19 cellular contexts compared by ENCODE assay signal in genomic region chr11:122344281-122344680, GRCh38.
DNase-seq lines count a peak whose midpoint lies in the region; ATAC-seq, FAIRE-seq and TF ChIP-seq lines count a peak whose summit lies in the region.
"Had no signal": no experiment of that assay in that cellular context is flagged by ENCODE, and none has a peak within 500 bp of the region (broad histone marks: within the 10 kb centered on the region; RNA-seq: fewer than 3 reads in every experiment).

No MANE protein-coding gene starts in this region.

- H3K9me2 ChIP-seq in PC-3 (replicated peaks; ENCODE audit: low read length) = no peaks in the 10 kb centered on the region

- H3K27ac Mint-ChIP-seq in nephron (peak overlapping the region; percentile 77 to 93 (median 86)), type B pancreatic cell (no peak overlapping the region)
- H3K27ac Mint-ChIP-seq: CD4-positive, alpha-beta memory T cell had no signal

- H3K27ac ChIP-seq in PC-3 (ENCODE audit: low read length) = no peak overlapping the region
- no peak overlapping the region for H3K27ac ChIP-seq in endothelial cell of umbilical vein (ENCODE audit: insufficient read depth, low read depth, low read length)
- H3K27ac ChIP-seq: psoas muscle, SK-N-MC had no signal

- ATAC-seq in PC-3 (no peak), GM21723 (IDR thresholded peaks at IDR 0.05; ENCODE audit: unreplicated experiment) (no peak), GM18867 (IDR thresholded peaks at IDR 0.05; ENCODE audit: unreplicated experiment) (no peak)
- ATAC-seq: activated T-cell treated with anti-CD3 and anti-CD28 coated beads, Interleukin-2, amount 50 U/mL, for 4 hours; mucosa of descending colon; psoas muscle had no signal

- no peak for TF ChIP-seq POLR2A in endothelial cell of umbilical vein (IDR thresholded peaks at IDR 0.05; ENCODE audit: low read depth, low read length)

- H3K4me2 ChIP-seq in PC-3 (ENCODE audit: low read length) (no peak overlapping the region), endothelial cell of umbilical vein (ENCODE audit: insufficient read depth, low read length) (no peak overlapping the region)

- H2AFZ ChIP-seq in PC-3 (ENCODE audit: low read length) (no peak overlapping the region), endothelial cell of umbilical vein (ENCODE audit: low read depth, low read length) (no peak overlapping the region)

- H3K27me3 ChIP-seq in PC-3 (ENCODE audit: low read length) (peaks cover 71% of the 10 kb centered on the region), endothelial cell of umbilical vein (ENCODE audit: control insufficient read depth in 2 of 2, insufficient read depth in 2 of 2, low read length in 2 of 2) (no peaks in the 10 kb centered on the region)

- no peaks in the 10 kb centered on the region for H3F3A ChIP-seq in PC-3 (ENCODE audit: low read length, unreplicated experiment)

- no peak for FAIRE-seq in endothelial cell of umbilical vein (lab: Jason Lieb, UNC)

- POLR2A ChIA-PET in PC-3 (lab: Charles Lee; ENCODE audit: unreplicated experiment) = interaction anchor here (0.6 kb wide), 1 partner anchor 299 kb away, joined by 21 read pairs; no protein-coding TSS in a partner anchor
- POLR2A ChIA-PET in endothelial cell of umbilical vein (lab: Charles Lee) = no interaction called here

- H3K4me3 Mint-ChIP-seq in nephron = peak overlapping the region in 1 of 3 experiments; percentile 7
- no peak overlapping the region for H3K4me3 Mint-ChIP-seq in type B pancreatic cell
- H3K4me3 Mint-ChIP-seq: activated T-cell treated with anti-CD3 and anti-CD28 coated beads, Interleukin-2, amount 50 U/mL, for 4 hours; CD4-positive, alpha-beta memory T cell had no signal

- H3K4me1 ChIP-seq in PC-3 (ENCODE audit: insufficient read depth, low read length) (peaks cover 10% of the 10 kb centered on the region; the same call in 1 of the 2 replicates), endothelial cell of umbilical vein (ENCODE audit: control insufficient read depth, extremely low read depth, insufficient read depth, low read length) (no peaks in the 10 kb centered on the region)
- H3K4me1 ChIP-seq: psoas muscle had no signal

- no peaks in the 10 kb centered on the region for H3K79me2 ChIP-seq in PC-3 (ENCODE audit: low read length)
- no peaks in the 10 kb centered on the region for H3K79me2 ChIP-seq in endothelial cell of umbilical vein (ENCODE audit: control insufficient read depth, insufficient read depth, low read length)

- H3K9me3 ChIP-seq in PC-3 (ENCODE audit: low read length) (no peaks in the 10 kb centered on the region), endothelial cell of umbilical vein (replicated peaks; ENCODE audit: control insufficient read depth, insufficient read depth, low read length) (no peaks in the 10 kb centered on the region)
- H3K9me3 ChIP-seq: mucosa of descending colon, psoas muscle had no signal

- intact Hi-C loops in PC-3 (cut with micrococcal nuclease) (no loop called here), endothelial cell of umbilical vein (cut with micrococcal nuclease) (no loop called here)

- no peaks in the 10 kb centered on the region for H3K27me3 Mint-ChIP-seq in nephron (ENCODE audit: low read depth)
- H3K27me3 Mint-ChIP-seq in type B pancreatic cell = no peaks in the 10 kb centered on the region

- no TSS peak for BruUV-seq in PC-3 (replicated peaks; lab: Mats Ljungman, UMichigan)
- BruUV-seq in endothelial cell of umbilical vein (replicated peaks; lab: Mats Ljungman, UMichigan) = no TSS peak

- H3K36me3 ChIP-seq in PC-3 (ENCODE audit: low read depth, low read length) (no peaks in the 10 kb centered on the region), endothelial cell of umbilical vein (ENCODE audit: control insufficient read depth in 2 of 2, extremely low read depth in 1 of 2, insufficient read depth in 2 of 2, low read length in 2 of 2) (no peaks in the 10 kb centered on the region)

- H3K36me3 Mint-ChIP-seq in nephron (ENCODE audit: low read depth) (no peaks in the 10 kb centered on the region), type B pancreatic cell (no peaks in the 10 kb centered on the region)
- H3K36me3 Mint-ChIP-seq: CD4-positive, alpha-beta memory T cell had no signal

- H3K9ac ChIP-seq in PC-3 (ENCODE audit: low read length) (no peak overlapping the region), endothelial cell of umbilical vein (replicated peaks; ENCODE audit: extremely low read depth, insufficient read depth, low read length) (no peak overlapping the region)

- H4K20me1 ChIP-seq in PC-3 (ENCODE audit: low read length) = no peaks in the 10 kb centered on the region
- no peaks in the 10 kb centered on the region for H4K20me1 ChIP-seq in endothelial cell of umbilical vein (replicated peaks; ENCODE audit: control insufficient read depth, extremely low read depth, insufficient read depth, low read length)

- dilution Hi-C loops in endothelial cell of umbilical vein (cut with MboI; ENCODE audit: extremely low pct_ligation_motif_present, low sequenced_read_pairs) = no loop called here

- H3K4me1 Mint-ChIP-seq in nephron (peaks cover 68% of the 10 kb centered on the region), type B pancreatic cell (ENCODE audit: unreplicated experiment) (peaks cover 33% of the 10 kb centered on the region)
- H3K4me1 Mint-ChIP-seq: CD4-positive, alpha-beta memory T cell had no signal

- CTCF ChIA-PET in PC-3 (lab: Charles Lee) (no interaction called here), endothelial cell of umbilical vein (lab: Charles Lee) (no interaction called here)

- TF ChIP-seq CTCF in PC-3 (conservative IDR thresholded peaks at IDR 0.05; ENCODE audit: low read depth, low read length) (no peak), endothelial cell of umbilical vein (IDR thresholded peaks at IDR 0.05; ENCODE audit: extremely low read depth in 1 of 2, insufficient read depth in 1 of 2, low read depth in 1 of 2, low read length in 2 of 2) (no peak), nephron (IDR thresholded peaks at IDR 0.05; ENCODE audit: unreplicated experiment in 3 of 3) (no peak), type B pancreatic cell (conservative IDR thresholded peaks at IDR 0.05) (no peak)

- peaks cover under 1% of the 10 kb centered on the region for H3K9me1 ChIP-seq in endothelial cell of umbilical vein (replicated peaks; ENCODE audit: control insufficient read depth, extremely low read depth, insufficient read depth, low read length)

- H3K9me3 Mint-ChIP-seq in nephron = no peaks in the 10 kb centered on the region
- peaks cover 3% of the 10 kb centered on the region for H3K9me3 Mint-ChIP-seq in type B pancreatic cell

- DNase-seq in Daoy (ENCODE audit: low read depth) (peak; percentile 62), PC-3 (peak; percentile 63), endothelial cell of umbilical vein (ENCODE audit: low read depth, low spot score) (peak; percentile 8), type B pancreatic cell (ENCODE audit: extremely low spot score, unreplicated experiment) (no peak)
- no peak for DNase-seq in activated effector memory CD4-positive, alpha-beta T cell treated with anti-CD3 and anti-CD28 coated beads, Interleukin-2, amount 50 U/mL, for 16 hours
- DNase-seq: activated CD4-positive, CD25-positive, alpha-beta regulatory T cell; activated T-cell treated with anti-CD3 and anti-CD28 coated beads, Interleukin-2, amount 50 U/mL, for 4 hours; CD4-positive, alpha-beta memory T cell; Karpas-422; mucosa of descending colon; NCI-H2029 treated with DMSO at 0.1 percent for 48 hours; NK-92 treated with Interleukin-12 subunit alpha and Interleukin-12 subunit beta, amount 100 ng/mL, for 24 hours; psoas muscle; stimulated activated CD4-positive, alpha-beta T cell treated with anti-CD3 and anti-CD28 coated beads, Interleukin-4, amount 100 ng/mL, for 1 hour; stimulated activated naive CD4-positive, alpha-beta T cell treated with Interleukin-2 at 50 U/mL for 16 hours had no signal

- no peak overlapping the region for H3K4me3 ChIP-seq in PC-3 (ENCODE audit: low read length)
- no peak overlapping the region for H3K4me3 ChIP-seq in endothelial cell of umbilical vein (replicated peaks in 1 of 3; ENCODE audit: insufficient read depth in 1 of 3, low read depth in 1 of 3, low read length in 3 of 3)
- H3K4me3 ChIP-seq: mucosa of descending colon, psoas muscle, SK-N-MC had no signal

TF ChIP-seq in endothelial cell of umbilical vein, 7 proteins besides CTCF, POLR2A, EP300 and RAD21:
- TF ChIP-seq EZH2 (IDR thresholded peaks at IDR 0.05; ENCODE audit: borderline replicate concordance, low read depth, low read length, severe bottlenecking) (no peak), JUN (IDR thresholded peaks at IDR 0.05; ENCODE audit: borderline replicate concordance, insufficient read depth, insufficient read length, low read depth) (no peak), GATA2 (IDR thresholded peaks at IDR 0.05; ENCODE audit: insufficient read depth, insufficient read length, low read depth, low read length) (no peak), MYC (IDR thresholded peaks at IDR 0.05; ENCODE audit: low read depth, low read length) (no peak), FOS (IDR thresholded peaks at IDR 0.05; ENCODE audit: borderline replicate concordance, insufficient read depth, low read length) (no peak), POLR2AphosphoS5 (IDR thresholded peaks at IDR 0.05; ENCODE audit: insufficient read depth, low read depth, low read length) (no peak), MAX (IDR thresholded peaks at IDR 0.05; ENCODE audit: insufficient read depth, insufficient read length) (no peak)

Comparison
In these comparisons a context has a peak if more than half of its experiments do, and no peak if none do; other contexts are left out.
1. DNase-seq: peak in Daoy (single experiment), PC-3 (single experiment) and endothelial cell of umbilical vein (single experiment); none in activated effector memory CD4-positive, alpha-beta T cell treated with anti-CD3 and anti-CD28 coated beads, Interleukin-2, amount 50 U/mL, for 16 hours (single experiment) and type B pancreatic cell (single experiment).